11 cellular contexts compared by ENCODE assay signal in genomic region chr4:109436504-109436903, GRCh38. TPM values are rescaled to one million over a fixed set of nuclear protein-coding genes. Genes with fewer than 3 reads are reported as not detected.
A peak's percentile ranks its signal among the peaks of the same experiment; 100 is the strongest.
DNase-seq lines count a peak whose midpoint lies in the region; ATAC-seq and TF ChIP-seq lines count a peak whose summit lies in the region.
"Had no signal": no experiment of that assay in that cellular context is flagged by ENCODE, and none has a peak within 500 bp of the region (broad histone marks: within the 10 kb centered on the region; RNA-seq: fewer than 3 reads in every experiment).

No MANE protein-coding gene starts in this region.

- DNase-seq in activated CD4-positive, alpha-beta T cell treated with anti-CD3 and anti-CD28 coated beads, Interleukin-2, amount 10 ng/mL, durations not matched to agents 24 days and 14 days, result no peak
- no peak for DNase-seq in activated CD4-positive, alpha-beta T cell treated with anti-CD3 and anti-CD28 coated beads for 4 hours
- DNase-seq in RWPE2 (ENCODE audit: low spot score), result no peak
- no peak for DNase-seq in smooth muscle cell (lab: John Stamatoyannopoulos, UW; ENCODE audit: unreplicated experiment)
- no peak for DNase-seq in cerebellar nuclear complex (lab: John Stamatoyannopoulos, UW)
- no peak for DNase-seq in HuH-7 (ENCODE audit: low spot score)
- DNase-seq: activated naive CD8-positive, alpha-beta T cell treated with anti-CD3 and anti-CD28 coated beads, Interleukin-2, amount 10 ng/mL, durations not matched to agents 7 days and 5 days; central memory CD4-positive, alpha-beta T cell; SJCRH30 had no signal

- H3K9me3 ChIP-seq in RWPE2 (ENCODE audit: severe bottlenecking) (no peaks in the 10 kb centered on the region), iPS-20b (ENCODE audit: insufficient read depth, low read depth, low read length) (no peaks in the 10 kb centered on the region), smooth muscle cell (replicated peaks; ENCODE audit: low read depth) (no peaks in the 10 kb centered on the region)
- H3K9me3 ChIP-seq: SJCRH30 had no signal

- TF ChIP-seq POLR2A in GM18505 (IDR thresholded peaks at IDR 0.05; ENCODE audit: borderline replicate concordance, extremely low read depth, insufficient read depth, insufficient read length), result no peak

- peak overlapping the region; percentile 28 for H3K4me3 Mint-ChIP-seq in activated CD4-positive, alpha-beta T cell treated with anti-CD3 and anti-CD28 coated beads, Interleukin-2, amount 10 ng/mL, durations not matched to agents 24 days and 14 days

- H3K4me2 ChIP-seq in smooth muscle cell, result peak overlapping the region; percentile 95

- peaks cover 74% of the 10 kb centered on the region for H4K20me1 ChIP-seq in smooth muscle cell (ENCODE audit: low read depth)

- ATAC-seq in RWPE2 (ENCODE audit: low read depth) (no peak), GM18505 (IDR thresholded peaks at IDR 0.05; ENCODE audit: unreplicated experiment) (no peak)

- H3K9ac ChIP-seq in iPS-20b (ENCODE audit: low read depth, low read length) (no peak overlapping the region), smooth muscle cell (ENCODE audit: low read depth) (no peak overlapping the region)

- peaks cover 54% of the 10 kb centered on the region for H3K4me1 Mint-ChIP-seq in activated CD4-positive, alpha-beta T cell treated with anti-CD3 and anti-CD28 coated beads, Interleukin-2, amount 10 ng/mL, durations not matched to agents 24 days and 14 days

- no peaks in the 10 kb centered on the region for H3F3A ChIP-seq in smooth muscle cell (ENCODE audit: low read depth)

- H3K36me3 Mint-ChIP-seq in activated CD4-positive, alpha-beta T cell treated with anti-CD3 and anti-CD28 coated beads, Interleukin-2, amount 10 ng/mL, durations not matched to agents 24 days and 14 days (ENCODE audit: low read depth), result peaks cover 2% of the 10 kb centered on the region

- H3K4me1 ChIP-seq in RWPE2 (ENCODE audit: insufficient read depth, poor library complexity, severe bottlenecking), result peaks cover 43% of the 10 kb centered on the region
- H3K4me1 ChIP-seq in iPS-20b (ENCODE audit: insufficient read depth, low read length), result peaks cover 29% of the 10 kb centered on the region
- peaks cover 29% of the 10 kb centered on the region for H3K4me1 ChIP-seq in smooth muscle cell (ENCODE audit: low read depth)

- 68% methylated on average over 3 of the region's 3 CpGs for WGBS in smooth muscle cell (ENCODE audit: low lambda C conversion rate)

- H3K4me3 ChIP-seq in RWPE2 (ENCODE audit: severe bottlenecking) (no peak overlapping the region), iPS-20b (ENCODE audit: low read length) (peak overlapping the region; percentile 17; the same call in 1 of the 2 replicates), smooth muscle cell (no peak overlapping the region)
- H3K4me3 ChIP-seq: SJCRH30 had no signal

- H3K27ac Mint-ChIP-seq in activated CD4-positive, alpha-beta T cell treated with anti-CD3 and anti-CD28 coated beads, Interleukin-2, amount 10 ng/mL, durations not matched to agents 24 days and 14 days, result no peak overlapping the region

- H3K27ac ChIP-seq in RWPE2 (ENCODE audit: poor library complexity, severe bottlenecking) (peak overlapping the region; percentile 77), iPS-20b (ENCODE audit: low read length) (no peak overlapping the region), smooth muscle cell (ENCODE audit: low read depth) (peak overlapping the region; percentile 3)
- H3K27ac ChIP-seq: SJCRH30 had no signal

- H3K36me3 ChIP-seq in RWPE2 (ENCODE audit: low read depth) (no peaks in the 10 kb centered on the region), iPS-20b (ENCODE audit: insufficient read depth, low read depth, low read length) (no peaks in the 10 kb centered on the region), smooth muscle cell (ENCODE audit: low read depth) (no peaks in the 10 kb centered on the region)
- H3K36me3 ChIP-seq: SJCRH30 had no signal

- no peaks in the 10 kb centered on the region for H3K27me3 ChIP-seq in RWPE2 (ENCODE audit: insufficient read depth, poor library complexity, severe bottlenecking)
- H3K27me3 ChIP-seq in iPS-20b (ENCODE audit: insufficient read depth, low read length), result no peaks in the 10 kb centered on the region
- H3K27me3 ChIP-seq in smooth muscle cell (ENCODE audit: low read depth), result no peaks in the 10 kb centered on the region
- H3K27me3 ChIP-seq: SJCRH30 had no signal

- H2AFZ ChIP-seq in smooth muscle cell (ENCODE audit: low read depth), result no peak overlapping the region

- H3K9me3 Mint-ChIP-seq in activated CD4-positive, alpha-beta T cell treated with anti-CD3 and anti-CD28 coated beads, Interleukin-2, amount 10 ng/mL, durations not matched to agents 24 days and 14 days, result no peaks in the 10 kb centered on the region
- H3K9me3 Mint-ChIP-seq: activated naive CD8-positive, alpha-beta T cell treated with anti-CD3 and anti-CD28 coated beads, Interleukin-2, amount 10 ng/mL, durations not matched to agents 7 days and 5 days had no signal

- intact Hi-C loops in activated CD4-positive, alpha-beta T cell treated with anti-CD3 and anti-CD28 coated beads, Interleukin-2, amount 10 ng/mL, durations not matched to agents 24 days and 14 days (cut with micrococcal nuclease), result no loop called here

- H3K27me3 Mint-ChIP-seq in activated CD4-positive, alpha-beta T cell treated with anti-CD3 and anti-CD28 coated beads, Interleukin-2, amount 10 ng/mL, durations not matched to agents 24 days and 14 days, result no peaks in the 10 kb centered on the region
- H3K27me3 Mint-ChIP-seq: activated naive CD8-positive, alpha-beta T cell treated with anti-CD3 and anti-CD28 coated beads, Interleukin-2, amount 10 ng/mL, durations not matched to agents 7 days and 5 days had no signal

- peaks cover 81% of the 10 kb centered on the region for H3K79me2 ChIP-seq in smooth muscle cell (ENCODE audit: low read depth)

- TF ChIP-seq CTCF in RWPE2 (IDR thresholded peaks at IDR 0.05; ENCODE audit: poor library complexity, severe bottlenecking) (no peak), smooth muscle cell (IDR thresholded peaks at IDR 0.05; ENCODE audit: borderline replicate concordance, insufficient read depth, poor library complexity, severe bottlenecking) (no peak)

RNA-seq across cellular contexts. Expression of gene SEC24B, which starts 2.9 kb away (rescaled TPM):
- total RNA-seq in activated CD4-positive, alpha-beta T cell treated with anti-CD3 and anti-CD28 coated beads, Interleukin-2, amount 10 ng/mL, durations not matched to agents 24 days and 14 days, result 32.5 and 33.6 TPM in 2 replicates
- 50.5 and 57.5 TPM in 2 replicates for total RNA-seq in smooth muscle cell
- 18.3 and 20.5 TPM in 2 replicates for polyA plus RNA-seq in smooth muscle cell
